In genomic region chr2:3403587-3404334, GRCh38 we compare ENCODE assay signal across 13 cellular contexts. TPM values are rescaled to one million over a fixed set of nuclear protein-coding genes. Genes with fewer than 3 reads are reported as not detected.
DNase-seq lines count a peak whose midpoint lies in the region; ATAC-seq and TF ChIP-seq lines count a peak whose summit lies in the region.
"Had no signal": no experiment of that assay in that cellular context is flagged by ENCODE, and none has a peak within 500 bp of the region (broad histone marks: within the 10 kb centered on the region; RNA-seq: fewer than 3 reads in every experiment).

No MANE protein-coding gene starts in this region.

- no peak overlapping the region for H3K27ac ChIP-seq in osteoblast (ENCODE audit: low read depth, low read length)

- peaks cover 32% of the 10 kb centered on the region for H3K79me2 ChIP-seq in osteoblast (ENCODE audit: insufficient read depth, low read length)

- no peaks in the 10 kb centered on the region for H4K20me1 ChIP-seq in osteoblast (ENCODE audit: insufficient read depth, low read length)

- no peak overlapping the region for H3K4me2 ChIP-seq in osteoblast (ENCODE audit: insufficient read depth, low read length)

- H3K9me3 ChIP-seq in osteoblast (ENCODE audit: low read depth, low read length) = no peaks in the 10 kb centered on the region

- no peaks in the 10 kb centered on the region for H3K27me3 ChIP-seq in osteoblast (ENCODE audit: insufficient read depth, low read length)

- H2AFZ ChIP-seq in osteoblast (ENCODE audit: low read length) = no peak overlapping the region

- ATAC-seq in GM19351 (IDR thresholded peaks at IDR 0.05; ENCODE audit: unreplicated experiment) (peak; percentile 100), HG02763 (IDR thresholded peaks at IDR 0.05; ENCODE audit: unreplicated experiment) (peak; percentile 97), HG03521 (IDR thresholded peaks at IDR 0.05; ENCODE audit: unreplicated experiment) (peak; percentile 98)
- ATAC-seq: T-cell had no signal

- TF ChIP-seq CTCF in GM12865 (IDR thresholded peaks at IDR 0.05; ENCODE audit: insufficient read depth, low read depth, low read length, missing control alignments) (no peak), osteoblast (IDR thresholded peaks at IDR 0.05; ENCODE audit: extremely low read depth, low read depth, low read length) (no peak)

- peak; percentile 81 for DNase-seq in GM12865 (ENCODE audit: low read depth)
- DNase-seq in stimulated activated CD4-positive, alpha-beta T cell treated with anti-CD3 and anti-CD28 coated beads, Interleukin-12 subunit alpha, Interleukin-12 subunit beta, amount 100 ng/mL, for 4 hours = no peak
- DNase-seq in NCI-H526 treated with DMSO at 0.1 percent for 48 hours (lab: John Stamatoyannopoulos, UW) = no peak
- DNase-seq in activated effector memory CD4-positive, alpha-beta T cell treated with Interleukin-2 at 50 U/mL for 16 hours = no peak
- no peak for DNase-seq in osteoblast (ENCODE audit: insufficient read length, low spot score, missing footprints)
- DNase-seq: activated T-cell treated with anti-CD3 and anti-CD28 coated beads for 4 hours; IMR-90; NCI-H2171 treated with DMSO at 0.1 percent for 48 hours; stimulated activated naive CD4-positive, alpha-beta T cell; T-cell had no signal

- H3K4me3 ChIP-seq in GM12865 (ENCODE audit: low read depth, low read length) (peak overlapping the region; percentile 18; the same call in 1 of the 2 replicates), osteoblast (ENCODE audit: insufficient read depth, low read length) (no peak overlapping the region)

- H3K4me1 ChIP-seq in osteoblast (ENCODE audit: insufficient read depth, low read length) = no peaks in the 10 kb centered on the region

- H3K36me3 ChIP-seq in osteoblast (ENCODE audit: insufficient read depth, low read length) = peaks cover 24% of the 10 kb centered on the region

RNA-seq across cellular contexts. Expression of gene TRAPPC12, which starts 24.3 kb away (rescaled TPM):
- total RNA-seq in osteoblast = 67.0 and 67.5 TPM in 2 replicates

RNA-seq across cellular contexts. Expression of gene EIPR1, which starts 26.1 kb away (rescaled TPM):
- 16.8 and 17.7 TPM in 2 replicates for total RNA-seq in osteoblast
